In genomic region chr16:4694664-4695451, GRCh38 we compare ENCODE assay signal across 8 cellular contexts. TPM values are rescaled to one million over a fixed set of nuclear protein-coding genes. Genes with fewer than 3 reads are reported as not detected.
DNase-seq lines count a peak whose midpoint lies in the region; ATAC-seq and TF ChIP-seq lines count a peak whose summit lies in the region.

No MANE protein-coding gene starts in this region.

- H2BK15ac ChIP-seq in mesenchymal stem cell (ENCODE audit: low read depth, poor library complexity, severe bottlenecking) = no peak overlapping the region

- peak overlapping the region; percentile 57 for H3K4me2 ChIP-seq in KMS-11
- H3K4me2 ChIP-seq in mesenchymal stem cell (ENCODE audit: low read length, poor library complexity, severe bottlenecking) = peak overlapping the region; percentile 82

- no peaks in the 10 kb centered on the region for H3K27me3 ChIP-seq in A673 (replicated peaks; ENCODE audit: insufficient read depth, low read depth, low read length, poor library complexity)
- no peaks in the 10 kb centered on the region for H3K27me3 ChIP-seq in KMS-11 (ENCODE audit: insufficient read depth, low read depth)
- no peaks in the 10 kb centered on the region for H3K27me3 ChIP-seq in mesenchymal stem cell (ENCODE audit: control insufficient read depth in 1 of 2, insufficient read depth in 1 of 2, low read length in 2 of 2)

- peaks cover 4% of the 10 kb centered on the region for H3K4me1 ChIP-seq in A673 (ENCODE audit: insufficient read depth, low read length, poor library complexity, severe bottlenecking)
- peaks cover 13% of the 10 kb centered on the region for H3K4me1 ChIP-seq in KMS-11 (ENCODE audit: low read depth, poor library complexity, severe bottlenecking)
- peaks cover 32% of the 10 kb centered on the region for H3K4me1 ChIP-seq in mesenchymal stem cell (ENCODE audit: control insufficient read depth, insufficient read depth, low read depth, low read length)

- no peak overlapping the region for H3K23ac ChIP-seq in mesenchymal stem cell (ENCODE audit: low read length in 2 of 2)

- POLR2A ChIA-PET in A673 (lab: Charles Lee; ENCODE audit: low non-redundant PET) = no interaction called here

- H3K79me2 ChIP-seq in KMS-11 (ENCODE audit: insufficient read depth, low read depth) = peaks cover 7% of the 10 kb centered on the region; the same call in 1 of the 2 replicates

- H3K9ac ChIP-seq in KMS-11 = no peak overlapping the region; the same call in 1 of the 2 replicates
- H3K9ac ChIP-seq in mesenchymal stem cell (ENCODE audit: low read length) = peak overlapping the region; percentile 56

- H2BK120ac ChIP-seq in mesenchymal stem cell (ENCODE audit: low read depth, low read length) = no peak overlapping the region

- peak overlapping the region; percentile 89 for H3K4me3 ChIP-seq in A673 (ENCODE audit: low read depth, low read length, poor library complexity, severe bottlenecking)
- H3K4me3 ChIP-seq in KMS-11 (IDR thresholded peaks at IDR 0.05; ENCODE audit: insufficient read depth, low read depth, low read length) = no peak overlapping the region
- peak overlapping the region; percentile 96 for H3K4me3 ChIP-seq in choroid plexus epithelial cell (ENCODE audit: low read depth, low read length)
- peak overlapping the region; percentile 49 to 95 for H3K4me3 ChIP-seq in mesenchymal stem cell (ENCODE audit: insufficient read depth in 1 of 2, low read depth in 1 of 2, low read length in 2 of 2)

- 82% methylated on average over 25 of the region's 25 CpGs for WGBS in mesenchymal stem cell

- no peak overlapping the region for H4K8ac ChIP-seq in mesenchymal stem cell (ENCODE audit: low read length)

- no peak for ATAC-seq in GM19452 (IDR thresholded peaks at IDR 0.05; ENCODE audit: unreplicated experiment)

- intact Hi-C loops in A673 (cut with micrococcal nuclease; ENCODE audit: unreplicated experiment) = loop anchor here (10.0 kb wide), 1 partner anchor 260 kb away; the partner anchor contains the start of gene SEC14L5

- DNase-seq in A673 (ENCODE audit: low spot score) = no peak
- peak; percentile 8 for DNase-seq in choroid plexus epithelial cell (ENCODE audit: low read depth)
- DNase-seq in mesenchymal stem cell = no peak
- no peak for DNase-seq in activated effector memory CD4-positive, alpha-beta T cell treated with Interleukin-2 at 50 U/mL for 16 hours
- no peak for DNase-seq in HT-29 (ENCODE audit: low spot score)
- DNase-seq in HuH-7.5 (ENCODE audit: low spot score) = no peak

- CTCF ChIA-PET in A673 (lab: Charles Lee) = no interaction called here

- peaks cover 13% of the 10 kb centered on the region for H3K79me1 ChIP-seq in mesenchymal stem cell (replicated peaks; ENCODE audit: low read length, poor library complexity, severe bottlenecking)

- H3K18ac ChIP-seq in mesenchymal stem cell (ENCODE audit: low read depth in 1 of 2, low read length in 2 of 2) = peak overlapping the region in 1 of 2 experiments; percentile 40

- H2BK12ac ChIP-seq in mesenchymal stem cell (ENCODE audit: low read length in 2 of 2) = peak overlapping the region in 1 of 2 experiments; percentile 47

- H4K91ac ChIP-seq in mesenchymal stem cell (ENCODE audit: low read length) = no peak overlapping the region

- TF ChIP-seq CTCF in A673 (conservative IDR thresholded peaks at IDR 0.05; ENCODE audit: low read depth, low read length) (no peak), KMS-11 (conservative IDR thresholded peaks at IDR 0.05; ENCODE audit: low read depth, low read length) (no peak), choroid plexus epithelial cell (conservative IDR thresholded peaks at IDR 0.05; ENCODE audit: low read depth, low read length) (peak; percentile 10)

- BruUV-seq in A673 (replicated peaks; lab: Mats Ljungman, UMichigan) = no TSS peak

- H3K4ac ChIP-seq in mesenchymal stem cell (ENCODE audit: low read depth in 1 of 2, low read length in 2 of 2) = peak overlapping the region in 1 of 2 experiments; percentile 42

- H3K27ac ChIP-seq in A673 (ENCODE audit: low read depth, low read length, poor library complexity, severe bottlenecking) (peak overlapping the region; percentile 92), KMS-11 (no peak overlapping the region), mesenchymal stem cell (ENCODE audit: low read length, poor library complexity, severe bottlenecking) (no peak overlapping the region)

- no peak overlapping the region for H2AK5ac ChIP-seq in mesenchymal stem cell (ENCODE audit: low read length, severe bottlenecking)

- no peak overlapping the region for H2AFZ ChIP-seq in KMS-11 (ENCODE audit: low read depth)
- no peak overlapping the region for H2AFZ ChIP-seq in mesenchymal stem cell (ENCODE audit: low read depth, low read length)

- no peak overlapping the region for H2BK5ac ChIP-seq in mesenchymal stem cell (ENCODE audit: low read depth, low read length, poor library complexity, severe bottlenecking)

- H3K9me3 ChIP-seq in A673 (ENCODE audit: low read depth, low read length, poor library complexity, severe bottlenecking) (no peaks in the 10 kb centered on the region), mesenchymal stem cell (ENCODE audit: control insufficient read depth, low read length) (no peaks in the 10 kb centered on the region)

- peaks cover 23% of the 10 kb centered on the region for H3K36me3 ChIP-seq in A673 (ENCODE audit: insufficient read depth, low read length, poor library complexity, severe bottlenecking)
- H3K36me3 ChIP-seq in KMS-11 (ENCODE audit: insufficient read depth) = peaks cover 4% of the 10 kb centered on the region; the same call in 1 of the 2 replicates
- peaks cover 48 to 69% of the 10 kb centered on the region in 2 experiments for H3K36me3 ChIP-seq in mesenchymal stem cell (ENCODE audit: control insufficient read depth in 1 of 2, insufficient read depth in 2 of 2, low read depth in 1 of 2, low read length in 2 of 2)

- no peaks in the 10 kb centered on the region for H4K20me1 ChIP-seq in KMS-11 (ENCODE audit: insufficient read depth)

- no peak overlapping the region for H3K14ac ChIP-seq in mesenchymal stem cell (ENCODE audit: low read length in 2 of 2)

RNA-seq across cellular contexts. Expression of gene NUDT16L1, which starts 1.5 kb away (rescaled TPM):
- total RNA-seq in A673 (2021) = 29.7 and 33.8 TPM in 2 replicates
- polyA plus RNA-seq in mesenchymal stem cell (2013, experiment 1 of 2) = 14.8 TPM
- 16.2 TPM for polyA plus RNA-seq in mesenchymal stem cell (2013, experiment 2 of 2)
- 81.9 and 82.4 TPM in 2 replicates for total RNA-seq in HT-29 (2014; rRNA removed; shearing (Covaris generic))

RNA-seq across cellular contexts. Expression of gene ANKS3, which starts 39.2 kb away (rescaled TPM):
- total RNA-seq in A673 (2021) = 26.9 and 30.3 TPM in 2 replicates
- 6.9 TPM for polyA plus RNA-seq in mesenchymal stem cell (2013, experiment 1 of 2)
- polyA plus RNA-seq in mesenchymal stem cell (2013, experiment 2 of 2) = 6.4 TPM
- total RNA-seq in HT-29 (2014; rRNA removed; shearing (Covaris generic)) = 27.2 and 29.7 TPM in 2 replicates

RNA-seq across cellular contexts. Expression of gene DNAAF8, which starts 39.5 kb away (rescaled TPM):
- total RNA-seq in A673 (2021) = 0.15 and 0.72 TPM in 2 replicates
- 1.1 TPM for polyA plus RNA-seq in mesenchymal stem cell (2013, experiment 1 of 2)
- 1.2 TPM for polyA plus RNA-seq in mesenchymal stem cell (2013, experiment 2 of 2)
- 2.5 and 5.8 TPM in 2 replicates for total RNA-seq in HT-29 (2014; rRNA removed; shearing (Covaris generic))
